ENCODE assay signal across 24 cellular contexts in the genomic region with DNA sequence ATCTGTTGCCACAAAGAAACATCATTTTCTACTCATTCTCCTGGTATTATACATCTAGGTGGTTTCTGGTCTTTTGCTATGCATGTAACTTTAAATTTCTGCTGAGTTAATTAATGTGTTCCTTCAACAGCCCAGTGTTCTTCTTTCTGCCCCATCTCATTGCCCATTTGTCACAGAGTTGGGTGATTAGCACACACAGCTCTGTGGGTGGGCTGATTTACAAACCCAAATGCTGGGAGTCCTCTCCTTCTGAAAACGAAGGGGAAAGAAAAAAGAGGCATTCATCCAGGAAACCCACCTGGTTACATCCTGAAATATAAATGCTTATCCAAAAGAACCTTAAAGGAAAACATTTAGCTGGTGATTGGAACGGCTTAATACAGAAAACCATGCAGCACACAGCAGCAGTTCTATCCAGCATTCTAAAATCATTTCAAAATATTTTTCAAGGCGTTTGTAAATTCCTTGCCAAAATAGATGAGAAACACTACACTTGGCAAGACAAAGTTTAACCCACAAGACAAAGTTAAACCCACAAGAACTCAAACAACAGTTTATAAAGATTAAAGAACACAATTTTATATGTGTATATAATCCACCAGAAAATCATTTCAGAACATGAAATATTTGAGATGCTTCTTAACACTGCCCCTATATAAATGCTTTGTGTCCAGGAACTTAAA.
A peak's percentile ranks its signal among the peaks of the same experiment; 100 is the strongest.
DNase-seq lines count a peak whose midpoint lies in the region; ATAC-seq and TF ChIP-seq lines count a peak whose summit lies in the region.
"Had no signal": no experiment of that assay in that cellular context is flagged by ENCODE, and none has a peak within 500 bp of the region (broad histone marks: within the 10 kb centered on the region; RNA-seq: fewer than 3 reads in every experiment).

No MANE protein-coding gene starts in this region.

- H2AFZ ChIP-seq in SK-N-SH (ENCODE audit: low read depth) (no peak overlapping the region), osteoblast (ENCODE audit: low read length) (no peak overlapping the region)

- peaks cover 8 to 29% of the 10 kb centered on the region in 2 experiments; a peak in 3 of 4 replicates for H3K4me1 ChIP-seq in SK-N-SH (ENCODE audit: control insufficient read depth in 1 of 2, insufficient read depth in 2 of 2, low read depth in 1 of 2, low read length in 1 of 2)
- H3K4me1 ChIP-seq in osteoblast (ENCODE audit: insufficient read depth, low read length): peaks cover 28% of the 10 kb centered on the region
- H3K4me1 ChIP-seq: BLaER1, upper lobe of left lung had no signal

- H4K20me1 ChIP-seq in SK-N-SH (ENCODE audit: insufficient read depth): no peaks in the 10 kb centered on the region
- no peaks in the 10 kb centered on the region for H4K20me1 ChIP-seq in osteoblast (ENCODE audit: insufficient read depth, low read length)
- H4K20me1 ChIP-seq: BLaER1 had no signal

- H3K9me3 Mint-ChIP-seq in nephron progenitor cell: no peaks in the 10 kb centered on the region
- H3K9me3 Mint-ChIP-seq: activated naive CD4-positive, alpha-beta T cell treated with anti-CD3 and anti-CD28 coated beads, Interleukin-2, amount 50 U/mL, for 24 hours; activated T-cell treated with anti-CD3 and anti-CD28 coated beads, Interleukin-2, amount 50 U/mL, for 72 hours had no signal

- CTCF ChIA-PET in SK-N-SH (lab: Yijun Ruan, JAX): interaction anchor here (1.6 kb wide), 1 partner anchor 248 kb away, joined by 6 read pairs; no protein-coding TSS in a partner anchor

- no peak overlapping the region for H3K4me3 Mint-ChIP-seq in nephron progenitor cell
- H3K4me3 Mint-ChIP-seq: activated CD4-positive, alpha-beta T cell treated with anti-CD3 and anti-CD28 coated beads for 36 hours; activated naive CD4-positive, alpha-beta T cell treated with anti-CD3 and anti-CD28 coated beads, Interleukin-2, amount 50 U/mL, for 24 hours; activated T-cell treated with anti-CD3 and anti-CD28 coated beads, Interleukin-2, amount 50 U/mL, for 72 hours had no signal

- H3K79me2 ChIP-seq in SK-N-SH (ENCODE audit: insufficient read depth) (no peaks in the 10 kb centered on the region), osteoblast (ENCODE audit: insufficient read depth, low read length) (no peaks in the 10 kb centered on the region)

- H3K36me3 ChIP-seq in SK-N-SH (replicated peaks in 1 of 2; ENCODE audit: control insufficient read depth in 1 of 2, insufficient read depth in 2 of 2, low read length in 1 of 2) (peaks cover 33 to 72% of the 10 kb centered on the region in 2 experiments), osteoblast (ENCODE audit: insufficient read depth, low read length) (peaks cover 26% of the 10 kb centered on the region)
- H3K36me3 ChIP-seq: BLaER1, prostate gland, upper lobe of left lung had no signal

- no peaks in the 10 kb centered on the region for H3F3A ChIP-seq in SK-N-SH (replicated peaks; ENCODE audit: insufficient read depth)

- H3K27me3 Mint-ChIP-seq in nephron progenitor cell (ENCODE audit: low read depth, poor library complexity): peaks cover 4% of the 10 kb centered on the region

- no peak for TF ChIP-seq POLR2A in erythroblast (IDR thresholded peaks at IDR 0.05; ENCODE audit: low read length)

- ATAC-seq in HG02981 (IDR thresholded peaks at IDR 0.05; ENCODE audit: unreplicated experiment): no peak
- ATAC-seq: activated CD4-positive, alpha-beta T cell treated with anti-CD3 and anti-CD28 coated beads for 36 hours; activated T-cell treated with anti-CD3 and anti-CD28 coated beads, Interleukin-2, amount 50 U/mL, for 72 hours had no signal

- H3K4me3 ChIP-seq in AG10803 (ENCODE audit: low read length) (no peak overlapping the region), SK-N-SH (ENCODE audit: low read depth in 2 of 2, low read length in 1 of 2) (no peak overlapping the region), fibroblast of the aortic adventitia (ENCODE audit: low read depth, low read length) (no peak overlapping the region), osteoblast (ENCODE audit: insufficient read depth, low read length) (no peak overlapping the region)
- H3K4me3 ChIP-seq: BLaER1, prostate gland, skin epidermis, upper lobe of left lung had no signal

- no peak for TF ChIP-seq EP300 in SK-N-SH (IDR thresholded peaks at IDR 0.05; ENCODE audit: borderline replicate concordance in 1 of 2, low read depth in 1 of 2, low read length in 1 of 2)

- H3K9me2 ChIP-seq in SK-N-SH: no peaks in the 10 kb centered on the region

- peaks cover 82% of the 10 kb centered on the region for H3K36me3 Mint-ChIP-seq in nephron progenitor cell (ENCODE audit: low read depth)
- H3K36me3 Mint-ChIP-seq: activated naive CD4-positive, alpha-beta T cell treated with anti-CD3 and anti-CD28 coated beads, Interleukin-2, amount 50 U/mL, for 24 hours had no signal

- H3K27ac ChIP-seq in SK-N-SH (ENCODE audit: low read depth in 2 of 2, low read length in 1 of 2) (peak overlapping the region; percentile 42 to 93; a peak in 3 of 4 replicates), osteoblast (ENCODE audit: low read depth, low read length) (peak overlapping the region; percentile 11)
- H3K27ac ChIP-seq: BLaER1, brain microvascular endothelial cell, HL-60, prostate gland had no signal

- in situ Hi-C loops in KBM-7 (cut with MboI; ENCODE audit: low pct_unique_long_range_greater_than_20kb, low sequenced_read_pairs): no loop called here

- no peak for TF ChIP-seq RAD21 in SK-N-SH (IDR thresholded peaks at IDR 0.05; ENCODE audit: low read length)

- WGBS in SK-N-SH (ENCODE audit: low lambda C conversion rate): 72% methylated on average over 3 of the region's 3 CpGs

- H3K4me1 Mint-ChIP-seq in nephron progenitor cell: peaks cover 26% of the 10 kb centered on the region
- H3K4me1 Mint-ChIP-seq: activated CD4-positive, alpha-beta T cell treated with anti-CD3 and anti-CD28 coated beads for 36 hours; activated naive CD4-positive, alpha-beta T cell treated with anti-CD3 and anti-CD28 coated beads, Interleukin-2, amount 50 U/mL, for 24 hours had no signal

- H3K9ac ChIP-seq in SK-N-SH: no peak overlapping the region
- H3K9ac ChIP-seq: BLaER1 had no signal

- no peak overlapping the region for H3K4me2 ChIP-seq in SK-N-SH
- no peak overlapping the region for H3K4me2 ChIP-seq in osteoblast (ENCODE audit: insufficient read depth, low read length)
- H3K4me2 ChIP-seq: BLaER1 had no signal

- TF ChIP-seq CTCF in AG10803 (conservative IDR thresholded peaks at IDR 0.05; ENCODE audit: low read length) (no peak), SK-N-SH (IDR thresholded peaks at IDR 0.05) (no peak), fibroblast of the aortic adventitia (IDR thresholded peaks at IDR 0.05; ENCODE audit: insufficient read depth, low read length) (no peak), osteoblast (IDR thresholded peaks at IDR 0.05; ENCODE audit: extremely low read depth, low read depth, low read length) (no peak), nephron progenitor cell (IDR thresholded peaks at IDR 0.05) (no peak)

- H3K27ac Mint-ChIP-seq in nephron progenitor cell: no peak overlapping the region
- H3K27ac Mint-ChIP-seq: activated CD4-positive, alpha-beta T cell treated with anti-CD3 and anti-CD28 coated beads for 36 hours; activated naive CD4-positive, alpha-beta T cell treated with anti-CD3 and anti-CD28 coated beads, Interleukin-2, amount 50 U/mL, for 24 hours; activated T-cell treated with anti-CD3 and anti-CD28 coated beads, Interleukin-2, amount 50 U/mL, for 72 hours had no signal

- no peaks in the 10 kb centered on the region for H3K9me3 ChIP-seq in SK-N-SH
- no peaks in the 10 kb centered on the region for H3K9me3 ChIP-seq in osteoblast (ENCODE audit: low read depth, low read length)
- H3K9me3 ChIP-seq: BLaER1, prostate gland, upper lobe of left lung had no signal

- POLR2A ChIA-PET in SK-N-SH (lab: Yijun Ruan, JAX): no interaction called here

- H3K27me3 ChIP-seq in SK-N-SH (ENCODE audit: insufficient read depth) (no peaks in the 10 kb centered on the region), osteoblast (ENCODE audit: insufficient read depth, low read length) (no peaks in the 10 kb centered on the region)
- H3K27me3 ChIP-seq: BLaER1, brain microvascular endothelial cell, upper lobe of left lung had no signal

- DNase-seq in AG10803 (ENCODE audit: low read depth) (peak; percentile 59), SK-N-SH (no peak), fibroblast of the aortic adventitia (ENCODE audit: low read depth) (peak; percentile 51), osteoblast (ENCODE audit: insufficient read length, low spot score, missing footprints) (peak; percentile 29), erythroblast (lab: John Stamatoyannopoulos, UW) (no peak), KBM-7 (no peak), nephron progenitor cell (no peak)
- DNase-seq: activated CD4-positive, alpha-beta T cell treated with anti-CD3 and anti-CD28 coated beads for 36 hours; activated T-cell treated with anti-CD3 and anti-CD28 coated beads, Interleukin-2, amount 50 U/mL, for 72 hours; brain microvascular endothelial cell; Calu3; left cardiac atrium; midbrain; NCI-H1436; NCI-H510A treated with DMSO at 0.1 percent for 48 hours; stimulated activated CD4-positive, alpha-beta T cell treated with anti-CD3 and anti-CD28 coated beads, Interleukin-2, amount 100 ng/mL, for 48 hours; stimulated activated naive CD4-positive, alpha-beta T cell treated with Interleukin-2 at 50 U/mL for 16 hours; upper lobe of left lung had no signal

TF ChIP-seq in SK-N-SH, 30 proteins besides CTCF, POLR2A, EP300 and RAD21 (continues in another document):
- no peak for TF ChIP-seq CHD2 (IDR thresholded peaks at IDR 0.05; ENCODE audit: low read length, partially characterized antibody)
- TF ChIP-seq ELF1 (IDR thresholded peaks at IDR 0.05): no peak
- TF ChIP-seq, protein P1, sequence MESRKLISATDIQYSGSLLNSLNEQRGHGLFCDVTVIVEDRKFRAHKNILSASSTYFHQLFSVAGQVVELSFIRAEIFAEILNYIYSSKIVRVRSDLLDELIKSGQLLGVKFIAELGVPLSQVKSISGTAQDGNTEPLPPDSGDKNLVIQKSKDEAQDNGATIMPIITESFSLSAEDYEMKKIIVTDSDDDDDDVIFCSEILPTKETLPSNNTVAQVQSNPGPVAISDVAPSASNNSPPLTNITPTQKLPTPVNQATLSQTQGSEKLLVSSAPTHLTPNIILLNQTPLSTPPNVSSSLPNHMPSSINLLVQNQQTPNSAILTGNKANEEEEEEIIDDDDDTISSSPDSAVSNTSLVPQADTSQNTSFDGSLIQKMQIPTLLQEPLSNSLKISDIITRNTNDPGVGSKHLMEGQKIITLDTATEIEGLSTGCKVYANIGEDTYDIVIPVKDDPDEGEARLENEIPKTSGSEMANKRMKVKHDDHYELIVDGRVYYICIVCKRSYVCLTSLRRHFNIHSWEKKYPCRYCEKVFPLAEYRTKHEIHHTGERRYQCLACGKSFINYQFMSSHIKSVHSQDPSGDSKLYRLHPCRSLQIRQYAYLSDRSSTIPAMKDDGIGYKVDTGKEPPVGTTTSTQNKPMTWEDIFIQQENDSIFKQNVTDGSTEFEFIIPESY (IDR thresholded peaks at IDR 0.05; ENCODE audit: borderline replicate concordance, low read depth): no peak

Comparison
In these comparisons a context has a peak if more than half of its experiments do, and no peak if none do; other contexts are left out.
1. DNase-seq: peak in AG10803 (single experiment), fibroblast of the aortic adventitia (single experiment) and osteoblast (single experiment); none in SK-N-SH (single experiment), erythroblast (0 of 2), KBM-7 (single experiment) and nephron progenitor cell (single experiment).